Comparison of ENCODE assay signal across 20 cellular contexts in genomic region chr7:51046482-51046881, GRCh38.
DNase-seq lines count a peak whose midpoint lies in the region; ATAC-seq, FAIRE-seq and TF ChIP-seq lines count a peak whose summit lies in the region.
"Had no signal": no experiment of that assay in that cellular context is flagged by ENCODE, and none has a peak within 500 bp of the region (broad histone marks: within the 10 kb centered on the region; RNA-seq: fewer than 3 reads in every experiment).

No MANE protein-coding gene starts in this region.

- H3K9me1 ChIP-seq in endothelial cell of umbilical vein (replicated peaks; ENCODE audit: control insufficient read depth, extremely low read depth, insufficient read depth, low read length), result no peaks in the 10 kb centered on the region

- H4K91ac ChIP-seq in mesenchymal stem cell (ENCODE audit: low read length), result no peak overlapping the region

- H3K79me2 ChIP-seq in PC-9 (ENCODE audit: low read depth) (0 out of 2 replicates have a peak, but pooled peaks cover 3% of the 10 kb centered on the region), endothelial cell of umbilical vein (ENCODE audit: control insufficient read depth, insufficient read depth, low read length) (no peaks in the 10 kb centered on the region)

- H3K14ac ChIP-seq in mesenchymal stem cell (ENCODE audit: low read length in 2 of 2), result no peak overlapping the region

- peak overlapping the region; percentile 91 for H2AK5ac ChIP-seq in mesenchymal stem cell (ENCODE audit: low read length, severe bottlenecking)

- BruUV-seq in PC-9 (replicated peaks; lab: Mats Ljungman, UMichigan) (no TSS peak), endothelial cell of umbilical vein (replicated peaks; lab: Mats Ljungman, UMichigan) (no TSS peak)

- peaks cover 3% of the 10 kb centered on the region for H3K27me3 Mint-ChIP-seq in activated T-cell treated with anti-CD3 and anti-CD28 coated beads, Interleukin-2, amount 50 U/mL, for 4 hours (ENCODE audit: low read depth)

- H3K4me1 ChIP-seq in A549 (peaks cover 15% of the 10 kb centered on the region), PC-9 (replicated peaks; ENCODE audit: insufficient read depth) (peaks cover 28% of the 10 kb centered on the region), endothelial cell of umbilical vein (ENCODE audit: control insufficient read depth, extremely low read depth, insufficient read depth, low read length) (no peaks in the 10 kb centered on the region), mesenchymal stem cell (ENCODE audit: control insufficient read depth, insufficient read depth, low read depth, low read length) (peaks cover 14% of the 10 kb centered on the region)
- H3K4me1 ChIP-seq: Peyer's patch had no signal

- H2AFZ ChIP-seq in PC-9, result no peak overlapping the region
- no peak overlapping the region for H2AFZ ChIP-seq in endothelial cell of umbilical vein (ENCODE audit: low read depth, low read length)
- no peak overlapping the region for H2AFZ ChIP-seq in mesenchymal stem cell (ENCODE audit: low read depth, low read length)
- H2AFZ ChIP-seq: GM23338 had no signal

- H2BK12ac ChIP-seq in mesenchymal stem cell (ENCODE audit: low read length in 2 of 2), result no peak overlapping the region

- POLR2A ChIA-PET in A549 (lab: Yijun Ruan, JAX), result no interaction called here
- POLR2A ChIA-PET in PC-9 (lab: Charles Lee; ENCODE audit: unreplicated experiment), result interaction anchor here (0.5 kb wide), 1 partner anchor 32 kb away, joined by 10 read pairs; no protein-coding TSS in a partner anchor
- POLR2A ChIA-PET in endothelial cell of umbilical vein (lab: Charles Lee), result no interaction called here

- no peak overlapping the region for H3K23ac ChIP-seq in mesenchymal stem cell (ENCODE audit: low read length in 2 of 2)

- TF ChIP-seq EP300 in A549 (IDR thresholded peaks at IDR 0.05), result no peak

- no peaks in the 10 kb centered on the region; the same call in 1 of the 2 replicates for H3K9me2 ChIP-seq in PC-9 (ENCODE audit: insufficient read depth)

- H3K79me1 ChIP-seq in mesenchymal stem cell (replicated peaks; ENCODE audit: low read length, poor library complexity, severe bottlenecking), result no peaks in the 10 kb centered on the region

- TF ChIP-seq CTCF in A549 (IDR thresholded peaks at IDR 0.05) (no peak), PC-9 (conservative IDR thresholded peaks at IDR 0.05) (no peak), endothelial cell of umbilical vein (IDR thresholded peaks at IDR 0.05; ENCODE audit: extremely low read depth in 1 of 2, insufficient read depth in 1 of 2, low read depth in 1 of 2, low read length in 2 of 2) (no peak)

- H4K8ac ChIP-seq in mesenchymal stem cell (ENCODE audit: low read length), result peak overlapping the region; percentile 23

- no peaks in the 10 kb centered on the region for H3K9me3 Mint-ChIP-seq in activated T-cell treated with anti-CD3 and anti-CD28 coated beads, Interleukin-2, amount 50 U/mL, for 4 hours

- DNase-seq in A549 (ENCODE audit: low read depth in 1 of 2, low spot score in 1 of 2) (no peak), PC-9 (no peak), endothelial cell of umbilical vein (ENCODE audit: low read depth, low spot score) (no peak), mesenchymal stem cell (no peak), AML-193 (lab: John Stamatoyannopoulos, UW) (no peak), caudate nucleus (lab: John Stamatoyannopoulos, UW) (no peak)
- DNase-seq in activated T-cell treated with anti-CD3 and anti-CD28 coated beads, Interleukin-2, amount 50 U/mL, for 4 hours, result no peak
- DNase-seq: NCI-H1048, NCI-H1417 treated with DMSO at 0.1 percent for 48 hours, NCI-H1694 treated with DMSO at 0.1 percent for 48 hours, NCI-H2081, NCI-H2227 treated with DMSO at 0.1 percent for 48 hours, NCI-H510A, NCI-H69, Peyer's patch had no signal

- peak overlapping the region; percentile 93 for H2BK5ac ChIP-seq in mesenchymal stem cell (ENCODE audit: low read depth, low read length, poor library complexity, severe bottlenecking)

- H3K36me3 Mint-ChIP-seq in activated T-cell treated with anti-CD3 and anti-CD28 coated beads, Interleukin-2, amount 50 U/mL, for 4 hours (ENCODE audit: insufficient read depth), result no peaks in the 10 kb centered on the region

- peak overlapping the region in 1 of 2 experiments; percentile 54 for H3K18ac ChIP-seq in mesenchymal stem cell (ENCODE audit: low read depth in 1 of 2, low read length in 2 of 2)

- H2BK15ac ChIP-seq in mesenchymal stem cell (ENCODE audit: low read depth, poor library complexity, severe bottlenecking), result no peak overlapping the region

- intact Hi-C loops in PC-9 (cut with micrococcal nuclease; ENCODE audit: unreplicated experiment), result loop anchor here (1.0 to 10.0 kb wide), 4 partner anchors 83 to 602 kb away; no protein-coding TSS in a partner anchor
- intact Hi-C loops in endothelial cell of umbilical vein (cut with micrococcal nuclease), result loop anchor here (5.0 kb wide), 1 partner anchor 49 kb away; no protein-coding TSS in a partner anchor

- 0 out of 2 replicates have a peak, but pooled peaks cover 8% of the 10 kb centered on the region for H3K36me3 ChIP-seq in PC-9 (ENCODE audit: low read depth)
- H3K36me3 ChIP-seq in endothelial cell of umbilical vein (ENCODE audit: control insufficient read depth in 2 of 2, extremely low read depth in 1 of 2, insufficient read depth in 2 of 2, low read length in 2 of 2), result no peaks in the 10 kb centered on the region
- H3K36me3 ChIP-seq in mesenchymal stem cell (ENCODE audit: control insufficient read depth in 1 of 2, insufficient read depth in 2 of 2, low read depth in 1 of 2, low read length in 2 of 2), result no peaks in the 10 kb centered on the region
- H3K36me3 ChIP-seq: HAP-1, Peyer's patch, SJCRH30 had no signal

- H3K27me3 ChIP-seq in PC-9 (ENCODE audit: insufficient read depth, low read depth) (no peaks in the 10 kb centered on the region), endothelial cell of umbilical vein (ENCODE audit: control insufficient read depth in 2 of 2, insufficient read depth in 2 of 2, low read length in 2 of 2) (peaks cover 8 to 11% of the 10 kb centered on the region in 2 experiments), mesenchymal stem cell (ENCODE audit: control insufficient read depth in 1 of 2, insufficient read depth in 1 of 2, low read length in 2 of 2) (peaks cover 3 to 14% of the 10 kb centered on the region in 2 experiments)
- H3K27me3 ChIP-seq: Peyer's patch had no signal

- H3K4me3 Mint-ChIP-seq in activated T-cell treated with anti-CD3 and anti-CD28 coated beads, Interleukin-2, amount 50 U/mL, for 4 hours, result no peak overlapping the region
- H3K4me3 Mint-ChIP-seq: GM23338 had no signal

- no peak for ATAC-seq in A549
- no peak for ATAC-seq in activated T-cell treated with anti-CD3 and anti-CD28 coated beads, Interleukin-2, amount 50 U/mL, for 4 hours
- ATAC-seq: GM23338 had no signal

- H3F3A ChIP-seq in PC-9 (ENCODE audit: insufficient read depth, low read depth), result peaks cover 21% of the 10 kb centered on the region; the same call in 1 of the 2 replicates

- H3K9me3 ChIP-seq in A549 (no peaks in the 10 kb centered on the region), PC-9 (ENCODE audit: insufficient read depth, low read depth) (no peaks in the 10 kb centered on the region), endothelial cell of umbilical vein (replicated peaks; ENCODE audit: control insufficient read depth, insufficient read depth, low read length) (no peaks in the 10 kb centered on the region), mesenchymal stem cell (ENCODE audit: control insufficient read depth, low read length) (no peaks in the 10 kb centered on the region)
- H3K9me3 ChIP-seq: HAP-1, Peyer's patch, SJCRH30 had no signal

- TF ChIP-seq RAD21 in A549 (conservative IDR thresholded peaks at IDR 0.05 in 1 of 2, IDR thresholded peaks at IDR 0.05 in 1 of 2), result no peak

- dilution Hi-C loops in endothelial cell of umbilical vein (cut with MboI; ENCODE audit: extremely low pct_ligation_motif_present, low sequenced_read_pairs), result no loop called here

- H4K20me1 ChIP-seq in PC-9 (ENCODE audit: insufficient read depth) (no peaks in the 10 kb centered on the region), endothelial cell of umbilical vein (replicated peaks; ENCODE audit: control insufficient read depth, extremely low read depth, insufficient read depth, low read length) (no peaks in the 10 kb centered on the region)

- CTCF ChIA-PET in A549 (lab: Yijun Ruan, JAX) (interaction anchor here (0.6 to 1.5 kb wide), 4 partner anchors 9 to 278 kb away, joined by 3 to 6 read pairs (median 4); no protein-coding TSS in a partner anchor), PC-9 (lab: Charles Lee) (no interaction called here), endothelial cell of umbilical vein (lab: Charles Lee) (interaction anchor here (1.3 kb wide), 1 partner anchor 15 kb away, joined by 3 read pairs; no protein-coding TSS in a partner anchor)

- no peak for TF ChIP-seq POLR2A in A549 (IDR thresholded peaks at IDR 0.05; ENCODE audit: low read length)
- TF ChIP-seq POLR2A in endothelial cell of umbilical vein (IDR thresholded peaks at IDR 0.05; ENCODE audit: low read depth, low read length), result no peak

- 75% methylated on average over 5 of the region's 5 CpGs for WGBS in A549 (ENCODE audit: missing lambda C conversion rate)
- WGBS in mesenchymal stem cell, result 72% methylated on average over 4 of the region's 5 CpGs

- H2BK120ac ChIP-seq in mesenchymal stem cell (ENCODE audit: low read depth, low read length), result no peak overlapping the region

- no peak overlapping the region for H3K4ac ChIP-seq in mesenchymal stem cell (ENCODE audit: low read depth in 1 of 2, low read length in 2 of 2)

- FAIRE-seq in A549 (lab: Jason Lieb, UNC) (no peak), endothelial cell of umbilical vein (lab: Jason Lieb, UNC) (peak; percentile 50)
- FAIRE-seq: D721Med had no signal

- H3K4me1 Mint-ChIP-seq in activated T-cell treated with anti-CD3 and anti-CD28 coated beads, Interleukin-2, amount 50 U/mL, for 4 hours (ENCODE audit: low read depth), result no peaks in the 10 kb centered on the region
- H3K4me1 Mint-ChIP-seq: GM23338 had no signal

- H3K4me2 ChIP-seq in A549 (peak overlapping the region; percentile 53; the same call in 2 of the 3 replicates), PC-9 (peak overlapping the region; percentile 57), endothelial cell of umbilical vein (ENCODE audit: insufficient read depth, low read length) (no peak overlapping the region), mesenchymal stem cell (ENCODE audit: low read length, poor library complexity, severe bottlenecking) (peak overlapping the region; percentile 14)
- H3K4me2 ChIP-seq: GM23338 had no signal

- peak overlapping the region in 1 of 2 experiments; percentile 63; a peak in 2 of 6 replicates for H3K27ac ChIP-seq in A549
- H3K27ac ChIP-seq in PC-9, result peak overlapping the region; percentile 59
- no peak overlapping the region for H3K27ac ChIP-seq in endothelial cell of umbilical vein (ENCODE audit: insufficient read depth, low read depth, low read length)
- H3K27ac ChIP-seq in mesenchymal stem cell (ENCODE audit: low read length, poor library complexity, severe bottlenecking), result peak overlapping the region; percentile 67
- no peak overlapping the region for H3K27ac ChIP-seq in caudate nucleus (ENCODE audit: low read depth, low read length)
- H3K27ac ChIP-seq: 22Rv1, Peyer's patch, SJCRH30 had no signal

- no peak overlapping the region for H3K9ac ChIP-seq in endothelial cell of umbilical vein (replicated peaks; ENCODE audit: extremely low read depth, insufficient read depth, low read length)
- H3K9ac ChIP-seq in mesenchymal stem cell (ENCODE audit: low read length), result no peak overlapping the region

- H3K4me3 ChIP-seq in A549, result no peak overlapping the region
- H3K4me3 ChIP-seq in PC-9, result no peak overlapping the region
- no peak overlapping the region for H3K4me3 ChIP-seq in endothelial cell of umbilical vein (replicated peaks in 1 of 3; ENCODE audit: insufficient read depth in 1 of 3, low read depth in 1 of 3, low read length in 3 of 3)
- no peak overlapping the region for H3K4me3 ChIP-seq in mesenchymal stem cell (ENCODE audit: insufficient read depth in 1 of 2, low read depth in 1 of 2, low read length in 2 of 2)
- H3K4me3 ChIP-seq: GM23338, HAP-1, Peyer's patch, SJCRH30 had no signal

Comparison
In these comparisons a context has a peak if more than half of its experiments do, and no peak if none do; other contexts are left out.
1. H3K27ac ChIP-seq: peak in PC-9 (single experiment) and mesenchymal stem cell (single experiment); none in endothelial cell of umbilical vein (single experiment) and caudate nucleus (single experiment).